ENCODE assay signal across 31 cellular contexts in the genomic region with DNA sequence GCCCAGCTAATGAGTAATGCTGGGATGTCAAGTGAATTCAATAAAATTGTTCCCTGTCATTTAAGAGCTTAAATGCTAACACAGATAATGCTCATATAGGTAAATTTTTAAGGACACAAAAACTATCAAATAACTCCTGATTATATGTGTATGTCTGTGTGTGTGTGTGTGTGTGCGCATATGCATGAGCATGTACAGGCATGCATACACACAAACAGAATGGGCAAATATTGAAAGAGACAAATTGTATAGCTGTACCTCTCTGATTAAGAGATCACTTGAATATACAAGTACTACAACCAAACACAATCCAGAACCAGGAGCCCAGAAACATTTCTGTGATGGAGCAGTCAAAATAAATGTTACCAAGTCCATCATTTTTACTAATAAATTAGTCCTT.
"Had no signal": no experiment of that assay in that cellular context is flagged by ENCODE, and none has a peak within 500 bp of the region (broad histone marks: within the 10 kb centered on the region; RNA-seq: fewer than 3 reads in every experiment).

No MANE protein-coding gene starts in this region.

- H3K9me3 ChIP-seq: colonic mucosa, esophagus muscularis mucosa, gastrocnemius medialis, heart left ventricle had no signal

- DNase-seq: activated B cell treated with CpG ODN at 0.5 μM for 24 hours; activated CD4-positive, alpha-beta T cell treated with anti-CD3 and anti-CD28 coated beads for 48 hours; activated CD4-positive, alpha-beta T cell treated with anti-CD3 and anti-CD28 coated beads, Interleukin-2, amount 50 U/mL, for 1 hour; activated CD4-positive, alpha-beta T cell treated with anti-CD3 and anti-CD28 coated beads, Interleukin-2, amount 50 U/mL, for 48 hours; activated CD8-positive, alpha-beta memory T cell treated with anti-CD3 and anti-CD28 coated beads, Interleukin-2, amount 10 ng/mL, durations not matched to agents 7 days and 5 days; activated CD8-positive, alpha-beta memory T cell treated with anti-CD3 and anti-CD28 coated beads, Interleukin-2, amount 50 U/mL, for 4 hours; activated CD8-positive, alpha-beta T cell treated with anti-CD3 and anti-CD28 coated beads for 36 hours; activated effector memory CD4-positive, alpha-beta T cell treated with Interleukin-2 at 50 U/mL for 16 hours; activated gamma-delta T cell treated with Interleukin-2 at 50 U/mL for 16 hours; activated naive CD4-positive, alpha-beta T cell treated with anti-CD3 and anti-CD28 coated beads, Interleukin-2, amount 50 U/mL, for 16 hours; activated naive CD4-positive, alpha-beta T cell treated with Interleukin-2 at 50 U/mL for 16 hours; activated T-cell treated with anti-CD3 and anti-CD28 coated beads, Interleukin-2, amount 50 U/mL, for 24 hours; amniotic stem cell; anterior cingulate cortex; brain microvascular endothelial cell; central memory CD4-positive, alpha-beta T cell; cerebellar nuclear complex; colonic mucosa; effector CD8-positive, alpha-beta T cell; gastrocnemius medialis; glutamatergic neuron; heart left ventricle; T-helper 1 cell; T-helper 17 cell; T1000; WERI-Rb-1 had no signal

- H3K4me3 ChIP-seq: cardiac muscle cell, colonic mucosa, esophagus muscularis mucosa, gastrocnemius medialis, heart left ventricle had no signal

- ATAC-seq: activated CD4-positive, CD25-positive, alpha-beta regulatory T cell treated with anti-CD3 and anti-CD28 coated beads, Interleukin-2, amount 50 U/mL, for 24 hours; activated CD8-positive, alpha-beta memory T cell treated with anti-CD3 and anti-CD28 coated beads, Interleukin-2, amount 10 ng/mL, durations not matched to agents 7 days and 5 days; activated CD8-positive, alpha-beta T cell treated with anti-CD3 and anti-CD28 coated beads for 36 hours; activated T-helper 17 cell treated with anti-CD3 and anti-CD28 coated beads, Interleukin-2, amount 50 U/mL, for 72 hours; foreskin keratinocyte; gastrocnemius medialis; heart left ventricle; T-helper 17 cell had no signal

- H3K36me3 ChIP-seq: brain microvascular endothelial cell, cardiac muscle cell, colonic mucosa, esophagus muscularis mucosa, gastrocnemius medialis, heart left ventricle, WERI-Rb-1 had no signal

- H3K27ac ChIP-seq: brain microvascular endothelial cell, cardiac muscle cell, colonic mucosa, esophagus muscularis mucosa, foreskin keratinocyte, gastrocnemius medialis, heart left ventricle, WERI-Rb-1 had no signal

- H3K4me1 ChIP-seq: colonic mucosa, foreskin keratinocyte, gastrocnemius medialis had no signal

- H3K27me3 ChIP-seq: brain microvascular endothelial cell, cardiac muscle cell, colonic mucosa, esophagus muscularis mucosa, foreskin keratinocyte, gastrocnemius medialis, heart left ventricle had no signal
